In genomic region chr3:13650210-13651056, GRCh38 we compare ENCODE assay signal across 1 cellular context.
TF ChIP-seq lines count a peak whose summit lies in the region.

No MANE protein-coding gene starts in this region.

TF ChIP-seq in GM12878, 131 proteins besides CTCF, POLR2A, EP300 and RAD21 (continued from another document and continues in another):
- TF ChIP-seq PRDM15 (CRISPR knock-in tag; IDR thresholded peaks at IDR 0.05) (no peak), MYC (IDR thresholded peaks at IDR 0.05; ENCODE audit: insufficient read depth, insufficient read length, insufficient replicate concordance, low read length, severe bottlenecking) (no peak), NRF1 (conservative IDR thresholded peaks at IDR 0.05; ENCODE audit: low read depth, low read length) (0 out of 2 replicates have a peak, but pooled peaks have one; percentile 10), CHD4 (IDR thresholded peaks at IDR 0.05) (no peak), YY1 (IDR thresholded peaks at IDR 0.05; ENCODE audit: low read depth, low read length) (0 out of 2 replicates have a peak, but pooled peaks have one; percentile 33), NR2C2 (IDR thresholded peaks at IDR 0.05; ENCODE audit: borderline replicate concordance, control insufficient read depth, insufficient read length, low read depth) (no peak), REST (IDR thresholded peaks at IDR 0.05; ENCODE audit: low read depth, low read length) (no peak), DPF2 (IDR thresholded peaks at IDR 0.05) (no peak), E2F4 (IDR thresholded peaks at IDR 0.05; ENCODE audit: low read depth, low read length) (no peak), ZNF24 (IDR thresholded peaks at IDR 0.05) (no peak), CREM (IDR thresholded peaks at IDR 0.05; ENCODE audit: low read depth) (no peak), NFYA (IDR thresholded peaks at IDR 0.05; ENCODE audit: borderline replicate concordance, low read depth, low read length) (no peak), ASH2L (IDR thresholded peaks at IDR 0.05; ENCODE audit: borderline replicate concordance, low read depth) (no peak), ZNF622 (IDR thresholded peaks at IDR 0.05) (no peak), RAD51 (IDR thresholded peaks at IDR 0.05) (no peak), TAF1 (IDR thresholded peaks at IDR 0.05; ENCODE audit: borderline replicate concordance, low read depth, low read length) (no peak), SREBF1 (IDR thresholded peaks at IDR 0.05; ENCODE audit: low read length) (no peak), ZNF687 (IDR thresholded peaks at IDR 0.05) (no peak), PAX5 (IDR thresholded peaks at IDR 0.05; ENCODE audit: borderline replicate concordance, low read depth, low read length) (no peak), EED (IDR thresholded peaks at IDR 0.05; ENCODE audit: low read depth) (no peak), LARP7 (IDR thresholded peaks at IDR 0.05) (0 out of 2 replicates have a peak, but pooled peaks have one; percentile 43), CBFB (IDR thresholded peaks at IDR 0.05; ENCODE audit: low read depth) (no peak), ZBTB4 (CRISPR knock-in tag; IDR thresholded peaks at IDR 0.05) (no peak), BRCA1 (IDR thresholded peaks at IDR 0.05; ENCODE audit: low read depth, low read length) (no peak), ZNF592 (IDR thresholded peaks at IDR 0.05) (no peak), ZNF207 (IDR thresholded peaks at IDR 0.05; ENCODE audit: borderline replicate concordance) (peak; percentile 34; the same call in 1 of the 2 replicates), CBX5 (IDR thresholded peaks at IDR 0.05; ENCODE audit: low read depth) (no peak), SUPT20H (IDR thresholded peaks at IDR 0.05; ENCODE audit: borderline replicate concordance, control insufficient read depth, low read depth, low read length) (no peak), ZNF384 (IDR thresholded peaks at IDR 0.05; ENCODE audit: borderline replicate concordance, low read depth, low read length) (no peak), SP1 (IDR thresholded peaks at IDR 0.05; ENCODE audit: low read depth, low read length) (no peak), HDAC6 (IDR thresholded peaks at IDR 0.05; ENCODE audit: unreplicated experiment) (no peak), KLF5 (IDR thresholded peaks at IDR 0.05; ENCODE audit: partially characterized antibody) (no peak), MEF2B (IDR thresholded peaks at IDR 0.05; ENCODE audit: partially characterized antibody, poor library complexity, severe bottlenecking) (peak; percentile 47), PKNOX1 (IDR thresholded peaks at IDR 0.05) (no peak), BHLHE40 (IDR thresholded peaks at IDR 0.05; ENCODE audit: borderline replicate concordance in 1 of 2, low read depth in 2 of 2, low read length in 1 of 2) (peak; percentile 23 to 53; a peak in 2 of 4 replicates)
